ENCODE assay signal across 10 cellular contexts in the genomic region with DNA sequence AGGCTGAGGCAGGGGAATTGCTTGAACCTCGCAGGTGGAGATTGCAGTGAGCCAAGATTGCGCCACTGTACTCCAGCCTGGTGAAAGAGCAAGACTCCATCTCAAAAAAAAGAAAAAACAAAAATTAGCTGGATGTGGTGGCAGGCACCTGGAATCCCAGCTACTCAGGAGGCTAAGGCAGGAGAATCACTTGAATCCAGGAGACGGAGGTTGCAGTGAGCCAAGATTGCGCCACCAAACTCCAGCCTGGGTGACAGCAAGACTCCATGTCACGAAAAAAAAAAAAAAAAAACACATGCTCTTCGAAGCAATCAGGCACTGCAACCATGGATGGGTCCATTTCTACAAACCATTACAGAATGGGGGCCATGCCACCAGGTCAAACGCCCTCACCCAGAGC. TPM values are rescaled to one million over a fixed set of nuclear protein-coding genes. Genes with fewer than 3 reads are reported as not detected.
"Had no signal": no experiment of that assay in that cellular context is flagged by ENCODE, and none has a peak within 500 bp of the region (broad histone marks: within the 10 kb centered on the region; RNA-seq: fewer than 3 reads in every experiment).

No MANE protein-coding gene starts in this region.

RNA-seq across cellular contexts. Expression of gene CTAG1A, which starts 44.6 kb away (rescaled TPM):
- total RNA-seq: activated naive CD8-positive, alpha-beta T cell treated with anti-CD3 and anti-CD28 coated beads, Interleukin-2, amount 10 ng/mL, durations not matched to agents 7 days and 5 days; activated T-helper 1 cell treated with anti-CD3 and anti-CD28 coated beads, Interleukin-12 subunit alpha, Interleukin-12 subunit beta, Interleukin-2, Interleukin-4 antibody, amounts not matched to agents 30 ng/mL and 10 ng/mL and 1 ng/mL, durations not matched to agents 14 hours and 24 hours and 36 hours; colonic mucosa; esophagus mucosa; gastroesophageal sphincter; heart left ventricle; left ventricle myocardium superior; mesenteric fat pad; naive thymus-derived CD8-positive, alpha-beta T cell; SK-MEL-5 had no signal
- polyA plus RNA-seq: heart left ventricle; naive thymus-derived CD8-positive, alpha-beta T cell had no signal
